ENCODE assay signal across 15 cellular contexts in the genomic region with DNA sequence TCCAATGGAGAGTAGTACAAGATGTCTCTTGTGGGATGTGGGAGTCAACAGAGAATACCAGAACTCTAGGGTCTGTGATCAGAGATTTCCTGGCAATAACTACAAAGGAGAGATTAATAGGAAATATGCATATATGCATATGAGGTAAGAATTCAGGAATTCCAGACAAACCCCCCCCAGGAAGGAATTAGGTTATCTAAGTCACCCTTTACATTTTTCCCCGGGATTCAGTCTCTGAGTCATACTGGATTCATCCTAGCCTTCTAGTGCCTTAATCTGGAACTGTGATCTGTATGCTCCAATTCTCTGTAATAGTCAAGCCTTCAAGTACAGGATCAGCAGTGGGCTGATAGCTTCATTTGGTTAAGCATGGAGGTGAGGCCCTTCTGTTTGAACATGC. TPM values are rescaled to one million over a fixed set of nuclear protein-coding genes. Genes with fewer than 3 reads are reported as not detected.
A peak's percentile ranks its signal among the peaks of the same experiment; 100 is the strongest.
DNase-seq lines count a peak whose midpoint lies in the region; ATAC-seq, FAIRE-seq and TF ChIP-seq lines count a peak whose summit lies in the region.
"Had no signal": no experiment of that assay in that cellular context is flagged by ENCODE, and none has a peak within 500 bp of the region (broad histone marks: within the 10 kb centered on the region; RNA-seq: fewer than 3 reads in every experiment).

No MANE protein-coding gene starts in this region.

- peak; percentile 28 for DNase-seq in AG08396 (ENCODE audit: low spot score)
- peak; percentile 4 for DNase-seq in mammary epithelial cell
- no peak for DNase-seq in keratinocyte (ENCODE audit: low read depth, low spot score)
- no peak for DNase-seq in vagina (ENCODE audit: extremely low spot score in 2 of 2)
- DNase-seq in LoVo (ENCODE audit: low spot score), result no peak
- no peak for DNase-seq in kidney
- DNase-seq: DMS79; islet precursor cell; stimulated activated CD4-positive, alpha-beta T cell treated with anti-CD3 and anti-CD28 coated beads, Interleukin-1b, Interleukin-23, amount 100 ng/mL, for 48 hours; stimulated activated CD8-positive, alpha-beta memory T cell treated with anti-CD3 and anti-CD28 coated beads, Interleukin-4, amount 100 ng/mL, for 48 hours had no signal

- TF ChIP-seq CTCF in mammary epithelial cell (conservative IDR thresholded peaks at IDR 0.05 in 1 of 2, IDR thresholded peaks at IDR 0.05 in 1 of 2; ENCODE audit: extremely low read depth in 1 of 2, insufficient read depth in 1 of 2, low read depth in 1 of 2, low read length in 2 of 2) (no peak), keratinocyte (optimal IDR thresholded peaks at IDR 0.05 in 1 of 3, IDR thresholded peaks at IDR 0.05 in 1 of 3, conservative IDR thresholded peaks at IDR 0.05 in 1 of 3; ENCODE audit: extremely low read depth in 1 of 3, insufficient read depth in 2 of 3, low read length in 3 of 3) (no peak), vagina (IDR thresholded peaks at IDR 0.05) (no peak), kidney (IDR thresholded peaks at IDR 0.05; ENCODE audit: borderline replicate concordance, extremely low read depth, insufficient read depth) (no peak)

- no peaks in the 10 kb centered on the region for H3K9me1 ChIP-seq in keratinocyte (ENCODE audit: control insufficient read depth, extremely low read depth, insufficient read depth, low read length)

- FAIRE-seq in keratinocyte (lab: Jason Lieb, UNC) (peak; percentile 86), kidney (lab: Jason Lieb, UNC) (no peak)
- FAIRE-seq: GM12892 had no signal

- ATAC-seq in GM18517 (IDR thresholded peaks at IDR 0.05; ENCODE audit: unreplicated experiment), result no peak
- ATAC-seq: activated naive CD4-positive, alpha-beta T cell treated with anti-CD3 and anti-CD28 coated beads, Interleukin-2, amount 50 U/mL, for 72 hours had no signal

- peaks cover 33% of the 10 kb centered on the region for H3K4me1 ChIP-seq in HUES48 (ENCODE audit: control insufficient read depth, insufficient read depth, low read length)
- H3K4me1 ChIP-seq in mammary epithelial cell (ENCODE audit: insufficient read depth, low read length), result peaks cover 5% of the 10 kb centered on the region
- H3K4me1 ChIP-seq in keratinocyte (ENCODE audit: control insufficient read depth, extremely low read depth, insufficient read depth, low read length), result peaks cover 6% of the 10 kb centered on the region
- no peaks in the 10 kb centered on the region for H3K4me1 ChIP-seq in vagina
- no peaks in the 10 kb centered on the region for H3K4me1 ChIP-seq in kidney (ENCODE audit: control insufficient read depth in 1 of 2, insufficient read depth in 1 of 2, low read depth in 1 of 2, low read length in 2 of 2)
- H3K4me1 ChIP-seq: tibial nerve had no signal

- H3K79me2 ChIP-seq in mammary epithelial cell (ENCODE audit: insufficient read depth, low read length) (no peaks in the 10 kb centered on the region), keratinocyte (ENCODE audit: control insufficient read depth, insufficient read depth, low read length) (no peaks in the 10 kb centered on the region)

- intact Hi-C loops in mammary epithelial cell (cut with micrococcal nuclease) (no loop called here), vagina (cut with DNase I) (no loop called here), kidney (cut with DNase I) (no loop called here)

- no peaks in the 10 kb centered on the region for H3K36me3 ChIP-seq in HUES48 (ENCODE audit: control insufficient read depth, insufficient read depth, low read length)
- no peaks in the 10 kb centered on the region for H3K36me3 ChIP-seq in mammary epithelial cell (ENCODE audit: insufficient read depth, low read length)
- H3K36me3 ChIP-seq in keratinocyte (ENCODE audit: control insufficient read depth in 2 of 2, extremely low read depth in 1 of 2, insufficient read depth in 2 of 2, low read length in 2 of 2), result no peaks in the 10 kb centered on the region
- no peaks in the 10 kb centered on the region for H3K36me3 ChIP-seq in vagina
- H3K36me3 ChIP-seq in kidney (ENCODE audit: control insufficient read depth in 1 of 2, insufficient read depth in 2 of 2, low read length in 2 of 2), result no peaks in the 10 kb centered on the region
- H3K36me3 ChIP-seq: tibial nerve had no signal

- no CpG with 5 or more reads among the region's 1 CpG for whole genome bisulfite sequencing in mammary epithelial cell (ENCODE audit: low coverage, missing lambda C conversion rate)

- H4K20me1 ChIP-seq in mammary epithelial cell (ENCODE audit: insufficient read depth, low read length), result no peaks in the 10 kb centered on the region
- no peaks in the 10 kb centered on the region for H4K20me1 ChIP-seq in keratinocyte (ENCODE audit: control insufficient read depth, extremely low read depth, insufficient read depth, low read length)

- no TSS peak for BruUV-seq in mammary epithelial cell (replicated peaks; lab: Mats Ljungman, UMichigan)

- H3K9ac ChIP-seq in HUES48 (ENCODE audit: low read depth, low read length) (no peak overlapping the region), mammary epithelial cell (ENCODE audit: insufficient read depth, low read length) (no peak overlapping the region), keratinocyte (ENCODE audit: control insufficient read depth, extremely low read depth, insufficient read depth, low read length) (no peak overlapping the region), kidney (ENCODE audit: low read length in 2 of 2) (no peak overlapping the region)

- no peak for TF ChIP-seq POLR2A in vagina (IDR thresholded peaks at IDR 0.05)

- no peak overlapping the region for H3K4me3 ChIP-seq in HUES48 (ENCODE audit: low read depth, low read length)
- H3K4me3 ChIP-seq in mammary epithelial cell (replicated peaks in 1 of 3; ENCODE audit: insufficient read depth in 1 of 3, low read depth in 2 of 3, low read length in 3 of 3), result no peak overlapping the region
- no peak overlapping the region for H3K4me3 ChIP-seq in keratinocyte (ENCODE audit: control insufficient read depth in 2 of 3, extremely low read depth in 1 of 3, insufficient read depth in 2 of 3, low read depth in 1 of 3, low read length in 3 of 3)
- no peak overlapping the region for H3K4me3 ChIP-seq in vagina
- no peak overlapping the region for H3K4me3 ChIP-seq in kidney (ENCODE audit: low read length in 2 of 2)
- H3K4me3 ChIP-seq: tibial nerve had no signal

- peak overlapping the region; percentile 27 for H3K27ac ChIP-seq in HUES48 (ENCODE audit: low read depth, low read length)
- H3K27ac ChIP-seq in mammary epithelial cell (ENCODE audit: insufficient read depth, low read depth, low read length), result no peak overlapping the region
- no peak overlapping the region for H3K27ac ChIP-seq in keratinocyte (ENCODE audit: control insufficient read depth, insufficient read depth, low read length)
- H3K27ac ChIP-seq in vagina, result no peak overlapping the region
- no peak overlapping the region for H3K27ac ChIP-seq in kidney (ENCODE audit: low read depth in 2 of 2, low read length in 2 of 2)
- H3K27ac ChIP-seq: tibial nerve had no signal

- CTCF ChIA-PET in mammary epithelial cell (lab: Charles Lee; ENCODE audit: low non-redundant PET), result interaction anchor here (0.6 kb wide), 1 partner anchor 550 kb away, joined by 5 read pairs; no protein-coding TSS in a partner anchor

- no peaks in the 10 kb centered on the region for H3K9me3 ChIP-seq in HUES48 (ENCODE audit: control insufficient read depth, insufficient read depth, low read length)
- no peaks in the 10 kb centered on the region for H3K9me3 ChIP-seq in mammary epithelial cell (replicated peaks; ENCODE audit: insufficient read depth, low read length)
- H3K9me3 ChIP-seq in keratinocyte (ENCODE audit: control insufficient read depth, low read depth, low read length), result no peaks in the 10 kb centered on the region
- H3K9me3 ChIP-seq in vagina, result no peaks in the 10 kb centered on the region
- H3K9me3 ChIP-seq in kidney (ENCODE audit: control insufficient read depth in 1 of 2, low read length in 2 of 2), result no peaks in the 10 kb centered on the region
- H3K9me3 ChIP-seq: tibial nerve had no signal

- in situ Hi-C loops in mammary epithelial cell (cut with MboI; ENCODE audit: low sequenced_read_pairs in 2 of 2), result loop anchor here (5.0 to 25.0 kb wide), 3 partner anchors 230 to 530 kb away; no protein-coding TSS in a partner anchor

- no peak overlapping the region for H2AFZ ChIP-seq in mammary epithelial cell (ENCODE audit: low read depth, low read length)
- H2AFZ ChIP-seq in keratinocyte (ENCODE audit: control insufficient read depth, low read length), result no peak overlapping the region

- H3K4me2 ChIP-seq in mammary epithelial cell (ENCODE audit: insufficient read depth, low read depth, low read length), result no peak overlapping the region
- peak overlapping the region; percentile 6 for H3K4me2 ChIP-seq in keratinocyte (ENCODE audit: control insufficient read depth, extremely low read depth, insufficient read depth, low read depth, low read length)

- H3K27me3 ChIP-seq in HUES48 (ENCODE audit: control insufficient read depth, insufficient read depth, low read length) (no peaks in the 10 kb centered on the region), mammary epithelial cell (ENCODE audit: insufficient read depth, low read length) (no peaks in the 10 kb centered on the region), keratinocyte (ENCODE audit: control insufficient read depth, extremely low read depth, insufficient read depth, low read length) (no peaks in the 10 kb centered on the region), vagina (no peaks in the 10 kb centered on the region)
- H3K27me3 ChIP-seq: tibial nerve had no signal

- dilution Hi-C loops in mammary epithelial cell (cut with HindIII; ENCODE audit: low sequenced_read_pairs), result no loop called here
- dilution Hi-C loops in keratinocyte (cut with MboI; ENCODE audit: extremely low pct_ligation_motif_present, low sequenced_read_pairs), result no loop called here

RNA-seq across cellular contexts. Expression of a gene that starts 49.4 kb away (rescaled TPM):
- total RNA-seq in mammary epithelial cell, result 10 to 100 TPM; 14.7 to 16.5 TPM
- 7.5 TPM for polyA plus RNA-seq in mammary epithelial cell
- 15.0 TPM for polyA minus RNA-seq in mammary epithelial cell
- 8.3 to 14.8 TPM (median 13.2 TPM) in 3 replicates for polyA plus RNA-seq in keratinocyte
- polyA plus RNA-seq in keratinocyte (2011; ENCODE audit: low read depth), result 5.6 TPM
- polyA plus RNA-seq in keratinocyte (2011; cell fraction: cytosol; rRNA removed), result 6.9 and 10.4 TPM in 2 replicates
- 12.7 and 17.7 TPM in 2 replicates for polyA plus RNA-seq in keratinocyte (2011; cell fraction: nucleus; rRNA removed)
- polyA plus RNA-seq in keratinocyte (2012; ENCODE audit: low replicate concordance), result 8.3 and 9.1 TPM in 2 replicates
- 15.0 to 19.4 TPM (median 16.6 TPM) in 3 replicates for polyA minus RNA-seq in keratinocyte
- 6.5 TPM for polyA minus RNA-seq in keratinocyte (2011; cell fraction: cytosol; rRNA and poly(A)+ RNA removed)
- 7.6 and 12.0 TPM in 2 replicates for polyA minus RNA-seq in keratinocyte (2011; cell fraction: nucleus; rRNA and poly(A)+ RNA removed)
- 9.1 TPM for total RNA-seq in vagina
- total RNA-seq in kidney, result 19.4 TPM
- 5.4 TPM for polyA plus RNA-seq in kidney (ENCODE audit: insufficient read depth, low read depth, low replicate concordance)

RNA-seq across cellular contexts. Expression of a gene that starts 49.6 kb away (rescaled TPM):
- 10 to 100 TPM; 14.5 to 21.4 TPM for total RNA-seq in mammary epithelial cell
- 5.0 TPM for polyA plus RNA-seq in mammary epithelial cell
- polyA minus RNA-seq in mammary epithelial cell, result 15.2 TPM
- 7.6 to 13.4 TPM (median 8.2 TPM) in 3 replicates for polyA plus RNA-seq in keratinocyte
- 11.6 TPM for polyA plus RNA-seq in keratinocyte (2011; ENCODE audit: low read depth)
- polyA plus RNA-seq in keratinocyte (2011; cell fraction: cytosol; rRNA removed), result 6.6 and 13.2 TPM in 2 replicates
- polyA plus RNA-seq in keratinocyte (2011; cell fraction: nucleus; rRNA removed), result 6.6 and 8.3 TPM in 2 replicates
- 16.7 and 19.5 TPM in 2 replicates for polyA plus RNA-seq in keratinocyte (2012; ENCODE audit: low replicate concordance)
- polyA minus RNA-seq in keratinocyte, result 2.9 to 15.6 TPM (median 10.7 TPM) in 3 replicates
- polyA minus RNA-seq in keratinocyte (2011; cell fraction: cytosol; rRNA and poly(A)+ RNA removed), result 5.8 TPM
- 3.4 and 8.5 TPM in 2 replicates for polyA minus RNA-seq in keratinocyte (2011; cell fraction: nucleus; rRNA and poly(A)+ RNA removed)
- 12.8 TPM for total RNA-seq in vagina
- 30.1 TPM for total RNA-seq in kidney
- polyA plus RNA-seq in kidney (ENCODE audit: insufficient read depth, low read depth, low replicate concordance), result 16.9 TPM

Comparison
In these comparisons a context has a peak if more than half of its experiments do, and no peak if none do; other contexts are left out.
1. DNase-seq: peak in AG08396 (single experiment) and mammary epithelial cell (single experiment); none in keratinocyte (single experiment), vagina (0 of 2), LoVo (single experiment) and kidney (single experiment).